In the genomic region with DNA sequence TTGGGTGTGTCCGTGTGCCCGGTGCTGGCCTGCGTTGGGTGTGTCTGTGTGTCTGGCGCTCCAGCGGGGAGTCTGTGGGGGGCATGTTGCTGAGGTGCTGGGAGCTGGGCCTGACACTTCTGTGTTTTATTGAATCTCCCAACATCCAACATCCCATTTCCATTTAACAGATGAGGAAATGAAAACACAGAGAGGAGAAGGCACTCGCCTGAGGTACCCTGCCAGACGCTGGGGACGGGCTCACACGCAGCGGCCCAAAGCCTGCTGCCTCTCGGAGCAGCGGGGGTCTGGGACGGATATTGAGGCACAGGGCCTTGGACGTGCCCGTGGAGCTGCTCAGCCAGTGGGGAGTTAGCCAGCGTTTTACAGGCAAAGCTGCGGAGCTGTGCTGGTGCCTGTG, we compare ENCODE assay signal across 1 cellular context.
TF ChIP-seq lines count a peak whose summit lies in the region.

No MANE protein-coding gene starts in this region.

TF ChIP-seq in HepG2, 621 proteins besides CTCF, POLR2A, EP300 and RAD21:
- TF ChIP-seq ISX (CRISPR knock-in tag; conservative IDR thresholded peaks at IDR 0.05) (no peak), SMYD3 (CRISPR knock-in tag; IDR thresholded peaks at IDR 0.05) (no peak), ELF1 (CRISPR knock-in tag; IDR thresholded peaks at IDR 0.05) (no peak), LCORL (IDR thresholded peaks at IDR 0.05) (no peak), LCORL (CRISPR knock-in tag; IDR thresholded peaks at IDR 0.05) (no peak), FOXA1 (IDR thresholded peaks at IDR 0.05) (no peak), FOXA1 (CRISPR knock-in tag; IDR thresholded peaks at IDR 0.05) (no peak), SMC3 (IDR thresholded peaks at IDR 0.05; ENCODE audit: low read length) (no peak), TCF7 (IDR thresholded peaks at IDR 0.05; ENCODE audit: low read depth) (no peak), SIN3B (IDR thresholded peaks at IDR 0.05; ENCODE audit: low read length) (no peak), REPIN1 (CRISPR knock-in tag; IDR thresholded peaks at IDR 0.05; ENCODE audit: borderline replicate concordance, low read depth) (no peak), ZNF430 (CRISPR knock-in tag; IDR thresholded peaks at IDR 0.05) (no peak)
- TF ChIP-seq, protein P1, sequence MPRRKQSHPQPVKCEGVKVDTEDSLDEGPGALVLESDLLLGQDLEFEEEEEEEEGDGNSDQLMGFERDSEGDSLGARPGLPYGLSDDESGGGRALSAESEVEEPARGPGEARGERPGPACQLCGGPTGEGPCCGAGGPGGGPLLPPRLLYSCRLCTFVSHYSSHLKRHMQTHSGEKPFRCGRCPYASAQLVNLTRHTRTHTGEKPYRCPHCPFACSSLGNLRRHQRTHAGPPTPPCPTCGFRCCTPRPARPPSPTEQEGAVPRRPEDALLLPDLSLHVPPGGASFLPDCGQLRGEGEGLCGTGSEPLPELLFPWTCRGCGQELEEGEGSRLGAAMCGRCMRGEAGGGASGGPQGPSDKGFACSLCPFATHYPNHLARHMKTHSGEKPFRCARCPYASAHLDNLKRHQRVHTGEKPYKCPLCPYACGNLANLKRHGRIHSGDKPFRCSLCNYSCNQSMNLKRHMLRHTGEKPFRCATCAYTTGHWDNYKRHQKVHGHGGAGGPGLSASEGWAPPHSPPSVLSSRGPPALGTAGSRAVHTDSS (CRISPR knock-in tag; conservative IDR thresholded peaks at IDR 0.05), result no peak
- TF ChIP-seq, protein P2, sequence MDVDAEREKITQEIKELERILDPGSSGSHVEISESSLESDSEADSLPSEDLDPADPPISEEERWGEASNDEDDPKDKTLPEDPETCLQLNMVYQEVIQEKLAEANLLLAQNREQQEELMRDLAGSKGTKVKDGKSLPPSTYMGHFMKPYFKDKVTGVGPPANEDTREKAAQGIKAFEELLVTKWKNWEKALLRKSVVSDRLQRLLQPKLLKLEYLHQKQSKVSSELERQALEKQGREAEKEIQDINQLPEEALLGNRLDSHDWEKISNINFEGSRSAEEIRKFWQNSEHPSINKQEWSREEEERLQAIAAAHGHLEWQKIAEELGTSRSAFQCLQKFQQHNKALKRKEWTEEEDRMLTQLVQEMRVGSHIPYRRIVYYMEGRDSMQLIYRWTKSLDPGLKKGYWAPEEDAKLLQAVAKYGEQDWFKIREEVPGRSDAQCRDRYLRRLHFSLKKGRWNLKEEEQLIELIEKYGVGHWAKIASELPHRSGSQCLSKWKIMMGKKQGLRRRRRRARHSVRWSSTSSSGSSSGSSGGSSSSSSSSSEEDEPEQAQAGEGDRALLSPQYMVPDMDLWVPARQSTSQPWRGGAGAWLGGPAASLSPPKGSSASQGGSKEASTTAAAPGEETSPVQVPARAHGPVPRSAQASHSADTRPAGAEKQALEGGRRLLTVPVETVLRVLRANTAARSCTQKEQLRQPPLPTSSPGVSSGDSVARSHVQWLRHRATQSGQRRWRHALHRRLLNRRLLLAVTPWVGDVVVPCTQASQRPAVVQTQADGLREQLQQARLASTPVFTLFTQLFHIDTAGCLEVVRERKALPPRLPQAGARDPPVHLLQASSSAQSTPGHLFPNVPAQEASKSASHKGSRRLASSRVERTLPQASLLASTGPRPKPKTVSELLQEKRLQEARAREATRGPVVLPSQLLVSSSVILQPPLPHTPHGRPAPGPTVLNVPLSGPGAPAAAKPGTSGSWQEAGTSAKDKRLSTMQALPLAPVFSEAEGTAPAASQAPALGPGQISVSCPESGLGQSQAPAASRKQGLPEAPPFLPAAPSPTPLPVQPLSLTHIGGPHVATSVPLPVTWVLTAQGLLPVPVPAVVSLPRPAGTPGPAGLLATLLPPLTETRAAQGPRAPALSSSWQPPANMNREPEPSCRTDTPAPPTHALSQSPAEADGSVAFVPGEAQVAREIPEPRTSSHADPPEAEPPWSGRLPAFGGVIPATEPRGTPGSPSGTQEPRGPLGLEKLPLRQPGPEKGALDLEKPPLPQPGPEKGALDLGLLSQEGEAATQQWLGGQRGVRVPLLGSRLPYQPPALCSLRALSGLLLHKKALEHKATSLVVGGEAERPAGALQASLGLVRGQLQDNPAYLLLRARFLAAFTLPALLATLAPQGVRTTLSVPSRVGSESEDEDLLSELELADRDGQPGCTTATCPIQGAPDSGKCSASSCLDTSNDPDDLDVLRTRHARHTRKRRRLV (CRISPR knock-in tag; IDR thresholded peaks at IDR 0.05), result no peak
